In the genomic region with DNA sequence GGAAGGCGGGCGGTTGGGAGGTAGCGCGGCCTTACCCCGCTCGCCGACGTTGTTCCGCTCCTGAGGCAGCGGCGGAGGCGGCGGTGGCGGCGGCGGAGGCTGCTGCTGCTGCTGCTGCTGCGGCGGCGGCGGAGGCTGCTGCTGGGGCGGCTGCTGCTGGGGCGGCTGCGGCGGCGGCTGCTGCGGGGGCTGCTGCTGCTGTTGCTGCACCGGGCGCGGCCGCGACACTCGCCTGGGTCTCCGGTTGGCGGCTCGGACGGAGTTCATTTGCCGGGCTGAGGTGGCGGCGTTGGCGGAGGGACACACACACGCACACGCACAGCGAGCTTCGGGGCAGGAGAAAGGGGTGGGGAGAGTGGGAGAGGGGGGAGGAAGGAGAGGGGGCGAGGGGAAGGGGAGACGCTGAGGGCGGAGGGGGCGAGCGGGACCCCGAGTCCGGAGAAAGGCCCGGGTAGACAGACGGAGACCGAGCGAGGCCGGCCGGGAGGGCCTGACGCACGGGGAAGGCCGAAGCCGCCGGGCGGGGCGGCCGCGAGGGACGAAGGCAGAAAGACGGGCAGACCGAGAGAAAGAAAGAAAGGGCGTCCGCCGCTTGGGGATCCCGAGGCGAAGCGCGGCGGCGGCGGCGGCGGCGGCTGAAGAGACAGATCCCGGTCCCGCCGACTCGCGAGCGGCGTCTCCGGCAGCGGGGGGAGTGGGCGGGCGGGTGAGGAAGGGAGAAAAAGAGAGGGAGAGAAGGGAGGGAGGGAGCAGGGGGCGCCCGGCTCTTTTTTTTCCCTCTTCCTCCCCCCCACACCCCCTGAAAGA, we compare ENCODE assay signal across 8 cellular contexts. TPM values are rescaled to one million over a fixed set of nuclear protein-coding genes. Genes with fewer than 3 reads are reported as not detected.
DNase-seq lines count a peak whose midpoint lies in the region; ATAC-seq, FAIRE-seq and TF ChIP-seq lines count a peak whose summit lies in the region.

No MANE protein-coding gene starts in this region.

- H3K4me1 ChIP-seq in colonic mucosa = no peaks in the 10 kb centered on the region
- peaks cover 11 to 35% of the 10 kb centered on the region in 2 donors for H3K4me1 ChIP-seq in left lung

- no peaks in the 10 kb centered on the region for H3K9me3 Mint-ChIP-seq in activated CD4-positive, alpha-beta T cell treated with anti-CD3 and anti-CD28 coated beads, Interleukin-2, amount 10 ng/mL, durations not matched to agents 24 days and 14 days

- H3K27ac ChIP-seq in colonic mucosa (peak overlapping the region; percentile 99), left lung (peak overlapping the region; percentile 99)

- H3K4me3 ChIP-seq in colonic mucosa (peak overlapping the region; percentile 77), left lung (peak overlapping the region; percentile 75 to 77)

- peak overlapping the region; percentile 74 to 82 for H3K9ac ChIP-seq in colonic mucosa (ENCODE audit: low read depth in 2 of 2, low read length in 2 of 2)

- peak overlapping the region; percentile 97 for H3K27ac Mint-ChIP-seq in activated CD4-positive, alpha-beta T cell treated with anti-CD3 and anti-CD28 coated beads, Interleukin-2, amount 10 ng/mL, durations not matched to agents 24 days and 14 days

- peaks cover 36% of the 10 kb centered on the region for H3K4me1 Mint-ChIP-seq in activated CD4-positive, alpha-beta T cell treated with anti-CD3 and anti-CD28 coated beads, Interleukin-2, amount 10 ng/mL, durations not matched to agents 24 days and 14 days

- H3K27me3 ChIP-seq in colonic mucosa (no peaks in the 10 kb centered on the region), left lung (no peaks in the 10 kb centered on the region)

- intact Hi-C loops in activated CD4-positive, alpha-beta T cell treated with anti-CD3 and anti-CD28 coated beads, Interleukin-2, amount 10 ng/mL, durations not matched to agents 24 days and 14 days (cut with micrococcal nuclease) = loop anchor here (1.0 to 5.0 kb wide), 5 partner anchors 33 to 515 kb away; a partner anchor contains a TSS
- intact Hi-C loops in colonic mucosa (cut with DNase I) (loop anchor here (10.0 kb wide), 1 partner anchor 199 kb away; no protein-coding TSS in a partner anchor), left lung (cut with DNase I) (no loop called here)

- no peak for FAIRE-seq in urothelium cell line (lab: Jason Lieb, UNC)

- peaks cover 7% of the 10 kb centered on the region for H3K36me3 Mint-ChIP-seq in activated CD4-positive, alpha-beta T cell treated with anti-CD3 and anti-CD28 coated beads, Interleukin-2, amount 10 ng/mL, durations not matched to agents 24 days and 14 days (ENCODE audit: low read depth)

- DNase-seq in GDM1 (lab: John Stamatoyannopoulos, UW) (peak; percentile 67), HCEC 1CT (peak; percentile 46), NCI-H1930 (lab: John Stamatoyannopoulos, UW) (peak; percentile 30 to 37), colonic mucosa (peak; percentile 55), left lung (peak; percentile 62 to 91), urothelium cell line (ENCODE audit: low spot score) (no peak)
- DNase-seq in activated CD4-positive, alpha-beta T cell treated with anti-CD3 and anti-CD28 coated beads, Interleukin-2, amount 10 ng/mL, durations not matched to agents 24 days and 14 days = peak; percentile 89
- peak; percentile 49 for DNase-seq in stimulated activated CD4-positive, alpha-beta T cell treated with anti-CD3 and anti-CD28 coated beads, Interleukin-2, amount 100 ng/mL, for 4 hours (ENCODE audit: low read depth)

- ATAC-seq in left lung = peak; percentile 1

- H3K27me3 Mint-ChIP-seq in activated CD4-positive, alpha-beta T cell treated with anti-CD3 and anti-CD28 coated beads, Interleukin-2, amount 10 ng/mL, durations not matched to agents 24 days and 14 days = no peaks in the 10 kb centered on the region

- no peak for TF ChIP-seq CTCF in colonic mucosa (IDR thresholded peaks at IDR 0.05)
- TF ChIP-seq CTCF in left lung (IDR thresholded peaks at IDR 0.05) = no peak

- no peaks in the 10 kb centered on the region for H3K9me3 ChIP-seq in colonic mucosa
- H3K9me3 ChIP-seq in left lung = no peaks in the 10 kb centered on the region

- peak overlapping the region; percentile 91 for H3K4me3 Mint-ChIP-seq in activated CD4-positive, alpha-beta T cell treated with anti-CD3 and anti-CD28 coated beads, Interleukin-2, amount 10 ng/mL, durations not matched to agents 24 days and 14 days

- H3K36me3 ChIP-seq in colonic mucosa = no peaks in the 10 kb centered on the region
- no peaks in the 10 kb centered on the region for H3K36me3 ChIP-seq in left lung

RNA-seq across cellular contexts. Expression of a gene that starts 0.6 kb away (rescaled TPM):
- 50.1 and 51.8 TPM in 2 replicates for total RNA-seq in activated CD4-positive, alpha-beta T cell treated with anti-CD3 and anti-CD28 coated beads, Interleukin-2, amount 10 ng/mL, durations not matched to agents 24 days and 14 days
- 10 to 100 TPM; 40.4 to 47.7 TPM for total RNA-seq in colonic mucosa
- total RNA-seq in left lung = 10 to 100 TPM; 56.2 to 68.2 TPM

Comparison
In these comparisons a context has a peak if more than half of its experiments do, and no peak if none do; other contexts are left out.
1. intact Hi-C loops: an anchor here in activated CD4-positive, alpha-beta T cell treated with anti-CD3 and anti-CD28 coated beads, Interleukin-2, amount 10 ng/mL, durations not matched to agents 24 days and 14 days (1.0 to 5.0 kb wide) and colonic mucosa (10.0 kb wide); none called in left lung.